8 cellular contexts compared by ENCODE assay signal in the genomic region with DNA sequence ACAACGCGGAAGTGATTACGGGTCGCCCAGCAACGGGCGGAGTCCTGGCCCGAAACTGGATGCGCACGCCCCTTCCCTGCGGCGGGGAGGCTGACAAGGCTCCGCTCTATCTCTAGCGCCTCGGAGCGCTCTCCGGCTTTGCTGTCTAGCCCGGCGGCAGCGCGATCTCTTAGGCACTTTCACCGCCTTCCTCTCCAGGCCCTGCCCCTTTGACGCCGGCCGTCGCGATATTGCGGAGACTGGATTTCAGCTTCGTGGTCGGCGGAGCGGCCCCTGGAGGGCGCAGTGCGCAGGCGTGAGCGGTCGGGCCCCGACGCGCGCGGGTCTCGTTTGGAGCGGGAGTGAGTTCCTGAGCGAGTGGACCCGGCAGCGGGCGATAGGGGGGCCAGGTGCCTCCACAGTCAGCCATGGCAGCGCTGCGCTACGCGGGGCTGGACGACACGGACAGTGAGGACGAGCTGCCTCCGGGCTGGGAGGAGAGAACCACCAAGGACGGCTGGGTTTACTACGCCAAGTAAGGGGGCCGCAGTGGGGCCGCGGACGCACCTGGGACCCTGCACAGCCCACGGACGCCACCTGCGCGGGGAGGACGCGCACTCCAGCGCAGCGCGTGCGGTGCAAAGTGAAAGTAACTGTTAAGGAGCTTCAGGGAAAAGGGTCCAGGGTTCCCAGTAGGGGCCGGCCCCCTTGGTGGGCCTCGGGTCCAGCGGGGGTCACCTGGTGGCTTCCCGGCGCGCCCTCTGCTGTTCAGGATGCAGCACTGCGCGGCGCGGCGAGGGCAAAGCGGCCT. TPM values are rescaled to one million over a fixed set of nuclear protein-coding genes. Genes with fewer than 3 reads are reported as not detected.
DNase-seq lines count a peak whose midpoint lies in the region; ATAC-seq lines count a peak whose summit lies in the region.

Gene WWOX, plus strand, starts transcription at position 283 of the 790 bp plus-strand sequence.

- H3K27ac ChIP-seq in effector memory CD4-positive, alpha-beta T cell (ENCODE audit: insufficient read depth, low read length, poor library complexity, severe bottlenecking), result peak within 1 kb of the TSS; percentile 80

- H3K9me3 ChIP-seq in effector memory CD4-positive, alpha-beta T cell (ENCODE audit: control insufficient read depth, low read length), result no peaks in the 10 kb centered on the region

- H3K4me3 Mint-ChIP-seq in memory B cell, result peak within 1 kb of the TSS; percentile 95

- DNase-seq in COLO829 (ENCODE audit: low spot score) (peak; percentile 67), HS-5 (ENCODE audit: low read depth) (peak; percentile 64), NOMO-1 (lab: John Stamatoyannopoulos, UW; ENCODE audit: unreplicated experiment in 2 of 2) (peak; percentile 99), memory B cell (ENCODE audit: low spot score in 2 of 2) (peak; percentile 92 to 94)
- peak; percentile 93 to 96 (median 96) for DNase-seq in effector memory CD4-positive, alpha-beta T cell
- peak; percentile 93 for DNase-seq in stimulated activated CD8-positive, alpha-beta memory T cell treated with anti-CD3 and anti-CD28 coated beads, Interleukin-12 subunit alpha, Interleukin-12 subunit beta, amount 100 ng/mL, for 24 hours (ENCODE audit: extremely low read depth)

- peak within 1 kb of the TSS; percentile 92 for H3K27ac Mint-ChIP-seq in memory B cell

- peak within 1 kb of the TSS; percentile 88 for H3K4me3 ChIP-seq in effector memory CD4-positive, alpha-beta T cell (ENCODE audit: insufficient read depth, low read depth, low read length, poor library complexity, severe bottlenecking)

- peaks cover 1% of the 10 kb centered on the region for H3K9me3 Mint-ChIP-seq in memory B cell

- ATAC-seq in GM19468 (IDR thresholded peaks at IDR 0.05; ENCODE audit: extremely low read depth, unreplicated experiment) (peak; percentile 98), memory B cell (ENCODE audit: low read depth) (peak; percentile 90)

- peaks cover 4% of the 10 kb centered on the region for H3K27me3 Mint-ChIP-seq in memory B cell

- CTCF ChIA-PET in activated CD8-positive, alpha-beta memory T cell treated with anti-CD3 and anti-CD28 coated beads for 36 hours (lab: Charles Lee), result interaction anchor here (0.7 to 1.7 kb wide), 9 partner anchors 9 to 97 kb away, joined by 3 to 6 read pairs (median 3); no protein-coding TSS in a partner anchor

- no peaks in the 10 kb centered on the region for H3K4me1 ChIP-seq in effector memory CD4-positive, alpha-beta T cell (ENCODE audit: control insufficient read depth, insufficient read depth, low read length, poor library complexity, severe bottlenecking)

- H3K36me3 Mint-ChIP-seq in memory B cell, result no peaks in the 10 kb centered on the region

- H3K27me3 ChIP-seq in effector memory CD4-positive, alpha-beta T cell (replicated peaks; ENCODE audit: control insufficient read depth, insufficient read depth, low read length, poor library complexity, severe bottlenecking), result no peaks in the 10 kb centered on the region

- POLR2A ChIA-PET in activated CD8-positive, alpha-beta memory T cell treated with anti-CD3 and anti-CD28 coated beads for 36 hours (lab: Charles Lee), result interaction anchor here (0.6 to 0.8 kb wide), 3 partner anchors 13 to 759 kb away, joined by 3 read pairs; no protein-coding TSS in a partner anchor

- peaks cover 10% of the 10 kb centered on the region for H3K4me1 Mint-ChIP-seq in memory B cell

- H3K36me3 ChIP-seq in effector memory CD4-positive, alpha-beta T cell (ENCODE audit: control insufficient read depth, insufficient read depth, low read length), result no peaks in the 10 kb centered on the region

RNA-seq across cellular contexts. Expression of gene WWOX, which starts in this region (rescaled TPM):
- total RNA-seq in activated CD8-positive, alpha-beta memory T cell treated with anti-CD3 and anti-CD28 coated beads for 36 hours, result 10 to 100 TPM; 15.9 to 18.1 TPM

Comparison
In these comparisons a context has a peak if more than half of its experiments do, and no peak if none do; other contexts are left out.
1. Peak in every context shown above with its lines: DNase-seq, ATAC-seq, H3K4me3 ChIP-seq and H3K27ac ChIP-seq.